8 cellular contexts compared by ENCODE assay signal in genomic region chr17:35808962-35809854, GRCh38. TPM values are rescaled to one million over a fixed set of nuclear protein-coding genes. Genes with fewer than 3 reads are reported as not detected.
DNase-seq lines count a peak whose midpoint lies in the region; ATAC-seq and TF ChIP-seq lines count a peak whose summit lies in the region.

Gene TAF15 (plus strand): TSS chr17:35809484. CDS start chr17:35809570, 86 bp downstream.

- H3K4me1 Mint-ChIP-seq in activated T-cell treated with anti-CD3 and anti-CD28 coated beads, Interleukin-2, amount 50 U/mL, for 4 hours (ENCODE audit: low read depth), result peaks cover 47% of the 10 kb centered on the region

- no peaks in the 10 kb centered on the region for H3K9me3 Mint-ChIP-seq in activated T-cell treated with anti-CD3 and anti-CD28 coated beads, Interleukin-2, amount 50 U/mL, for 4 hours

- peaks cover 11 to 41% of the 10 kb centered on the region in 2 donors for H3K4me1 ChIP-seq in muscle layer of duodenum (ENCODE audit: control insufficient read depth in 1 of 2, insufficient read depth in 2 of 2, low read length in 2 of 2)

- no peaks in the 10 kb centered on the region for H3K27me3 ChIP-seq in muscle layer of duodenum (ENCODE audit: low read depth, low read length)

- peaks cover 10% of the 10 kb centered on the region for H3K36me3 Mint-ChIP-seq in activated T-cell treated with anti-CD3 and anti-CD28 coated beads, Interleukin-2, amount 50 U/mL, for 4 hours (ENCODE audit: insufficient read depth)

- H3K27me3 Mint-ChIP-seq in activated T-cell treated with anti-CD3 and anti-CD28 coated beads, Interleukin-2, amount 50 U/mL, for 4 hours (ENCODE audit: low read depth), result no peaks in the 10 kb centered on the region

- no peaks in the 10 kb centered on the region for H3K36me3 ChIP-seq in muscle layer of duodenum (ENCODE audit: control insufficient read depth in 1 of 2, insufficient read depth in 2 of 2, low read length in 2 of 2)

- peak within 1 kb of the TSS; percentile 94 for H3K4me3 Mint-ChIP-seq in activated T-cell treated with anti-CD3 and anti-CD28 coated beads, Interleukin-2, amount 50 U/mL, for 4 hours

- peak within 1 kb of the TSS; percentile 87 to 98 for H3K4me3 ChIP-seq in muscle layer of duodenum (ENCODE audit: low read depth in 1 of 2, low read length in 2 of 2)

- peak within 1 kb of the TSS; percentile 93 for H3K27ac ChIP-seq in muscle layer of duodenum (ENCODE audit: low read length)

- DNase-seq in DMS79 (lab: John Stamatoyannopoulos, UW) (peak; percentile 97), KG1 (lab: John Stamatoyannopoulos, UW) (peak; percentile 99)
- DNase-seq in activated T-cell treated with anti-CD3 and anti-CD28 coated beads, Interleukin-2, amount 50 U/mL, for 4 hours, result peak; percentile 91
- peak; percentile 90 to 97 for DNase-seq in stimulated activated CD8-positive, alpha-beta memory T cell treated with anti-CD3 and anti-CD28 coated beads, Interleukin-7, amount 100 ng/mL, for 4 hours (ENCODE audit: low read depth in 2 of 2)

- no peaks in the 10 kb centered on the region for H3K9me3 ChIP-seq in muscle layer of duodenum (ENCODE audit: control insufficient read depth in 1 of 2, low read length in 2 of 2)

- ATAC-seq in GM21723 (IDR thresholded peaks at IDR 0.05; ENCODE audit: unreplicated experiment) (peak; percentile 91), esophagus mucosa (peak; percentile 98)
- ATAC-seq in activated T-cell treated with anti-CD3 and anti-CD28 coated beads, Interleukin-2, amount 50 U/mL, for 4 hours, result peak; percentile 93 to 95

TF ChIP-seq in PFSK-1, 5 proteins besides CTCF, POLR2A, EP300 and RAD21:
- peak; percentile 88 for TF ChIP-seq TAF1 (IDR thresholded peaks at IDR 0.05; ENCODE audit: borderline replicate concordance, insufficient read depth, low read length)
- TF ChIP-seq REST (IDR thresholded peaks at IDR 0.05; ENCODE audit: insufficient read depth in 1 of 2, low read depth in 2 of 2, low read length in 2 of 2), result peak; percentile 36 to 74; a peak in 2 of 4 replicates
- TF ChIP-seq FOXP2 (optimal IDR thresholded peaks at IDR 0.05; ENCODE audit: borderline replicate concordance, extremely low read depth, extremely low read length, insufficient read depth), result peak; percentile 49
- peak; percentile 98 for TF ChIP-seq POLR2AphosphoS5 (IDR thresholded peaks at IDR 0.05; ENCODE audit: low read depth, low read length)
- TF ChIP-seq SIN3A (IDR thresholded peaks at IDR 0.05; ENCODE audit: borderline replicate concordance, insufficient read depth, low read length), result no peak; the same call in 1 of the 2 replicates
TF ChIP-seq in PFSK-1: peak in this region for 4.

RNA-seq across cellular contexts. Expression of gene TAF15, which starts in this region (rescaled TPM):
- polyA plus RNA-seq in PFSK-1 (2012; ENCODE audit: insufficient read length, low read depth), result 287 TPM
- 100 to 1,000 TPM; 215 to 249 (median 239) TPM for total RNA-seq in activated T-cell treated with anti-CD3 and anti-CD28 coated beads, Interleukin-2, amount 50 U/mL, for 4 hours
- total RNA-seq in esophagus mucosa, result 156 TPM

Comparison
In these comparisons a context has a peak if more than half of its experiments do, and no peak if none do; other contexts are left out.
1. Peak in every context shown above with its lines: DNase-seq, ATAC-seq, H3K4me3 ChIP-seq and H3K27ac ChIP-seq.